In genomic region chr2:217434183-217434620, GRCh38 we compare ENCODE assay signal across 8 cellular contexts.
A peak's percentile ranks its signal among the peaks of the same experiment; 100 is the strongest.
DNase-seq lines count a peak whose midpoint lies in the region; ATAC-seq and TF ChIP-seq lines count a peak whose summit lies in the region.

No MANE protein-coding gene starts in this region.

- H3K9me3 ChIP-seq in heart right ventricle, result no peaks in the 10 kb centered on the region

- TF ChIP-seq CTCF in GM20000 (IDR thresholded peaks at IDR 0.05; ENCODE audit: extremely low read depth, missing control alignments) (no peak), heart right ventricle (IDR thresholded peaks at IDR 0.05) (peak in 1 of 9 donors; percentile 19)

- no peaks in the 10 kb centered on the region for H3K36me3 ChIP-seq in heart right ventricle

- ATAC-seq in HG03469 (IDR thresholded peaks at IDR 0.05; ENCODE audit: unreplicated experiment) (peak; percentile 97), heart right ventricle (peak; percentile 96 to 98 (median 98))

- peak overlapping the region in 5 of 10 donors; percentile 12 to 31 (median 28) for H3K4me3 ChIP-seq in heart right ventricle

- no peaks in the 10 kb centered on the region for H3K27me3 ChIP-seq in heart right ventricle

- 0 to 1% methylated on average over 3 of the region's 3 CpGs for WGBS in heart right ventricle, 2 donors

- peak overlapping the region; percentile 8 to 77 (median 60) for H3K27ac ChIP-seq in heart right ventricle

- intact Hi-C loops in heart right ventricle (cut with DNase I) (loop anchor here in 1 of 10 donors (5.0 to 10.0 kb wide), 3 partner anchors 42 to 99 kb away; no protein-coding TSS in a partner anchor), posterior cingulate gyrus (cut with DNase I) (no loop called here)

- DNase-seq in DMS53 treated with DMSO at 0.1 percent for 48 hours (lab: John Stamatoyannopoulos, UW; ENCODE audit: unreplicated experiment) (peak; percentile 76), GM20000 (ENCODE audit: low spot score) (peak; percentile 85), NCI-H526 (lab: John Stamatoyannopoulos, UW) (peak; percentile 40 to 89), amygdala (lab: John Stamatoyannopoulos, UW) (peak in 55 of 56 donors; percentile 5 to 96 (median 82)), heart right ventricle (peak; percentile 77 to 91), posterior cingulate gyrus (peak; percentile 81 to 98 (median 86))
- DNase-seq in stimulated activated CD4-positive, alpha-beta T cell treated with anti-CD3 and anti-CD28 coated beads, Interleukin-4, amount 100 ng/mL, for 1 hour, result no peak

- peaks cover 0 to 80% (median 43%) of the 10 kb centered on the region in 9 donors for H3K4me1 ChIP-seq in heart right ventricle
